8 cellular contexts compared by ENCODE assay signal in genomic region chr2:218659988-218660358, GRCh38. TPM values are rescaled to one million over a fixed set of nuclear protein-coding genes. Genes with fewer than 3 reads are reported as not detected.
DNase-seq lines count a peak whose midpoint lies in the region; ATAC-seq and TF ChIP-seq lines count a peak whose summit lies in the region.

No MANE protein-coding gene starts in this region.

- peaks cover 31% of the 10 kb centered on the region for H3K36me3 ChIP-seq in CD8-positive, alpha-beta memory T cell (ENCODE audit: insufficient read depth, low read length)
- H3K36me3 ChIP-seq in PC-3 (ENCODE audit: low read depth, low read length) (peaks cover 51% of the 10 kb centered on the region), osteoblast (ENCODE audit: insufficient read depth, low read length) (peaks cover 68% of the 10 kb centered on the region)

- H3K9ac ChIP-seq in PC-3 (ENCODE audit: low read length) = peak overlapping the region; percentile 93

- H2AFZ ChIP-seq in PC-3 (ENCODE audit: low read length) (peak overlapping the region; percentile 97), osteoblast (ENCODE audit: low read length) (peak overlapping the region; percentile 92)

- peaks cover 0 to 70% (median 24%) of the 10 kb centered on the region in 3 donors for H3K36me3 Mint-ChIP-seq in CD8-positive, alpha-beta memory T cell

- TSS peak; percentile 81 for BruUV-seq in PC-3 (replicated peaks; lab: Mats Ljungman, UMichigan)

- H3K4me3 Mint-ChIP-seq in CD8-positive, alpha-beta memory T cell = peak overlapping the region; percentile 90 to 98 (median 94)

- no peaks in the 10 kb centered on the region for H4K20me1 ChIP-seq in PC-3 (ENCODE audit: low read length)
- H4K20me1 ChIP-seq in osteoblast (ENCODE audit: insufficient read depth, low read length) = no peaks in the 10 kb centered on the region

- no peaks in the 10 kb centered on the region for H3K9me2 ChIP-seq in PC-3 (replicated peaks; ENCODE audit: low read length)

- H3K9me3 Mint-ChIP-seq in CD8-positive, alpha-beta memory T cell = no peaks in the 10 kb centered on the region

- TF ChIP-seq CTCF in PC-3 (conservative IDR thresholded peaks at IDR 0.05; ENCODE audit: low read depth, low read length) (no peak), epithelial cell of esophagus (IDR thresholded peaks at IDR 0.05; ENCODE audit: insufficient read depth, low read depth, low read length, missing control alignments) (no peak), osteoblast (IDR thresholded peaks at IDR 0.05; ENCODE audit: extremely low read depth, low read depth, low read length) (no peak)

- intact Hi-C loops in PC-3 (cut with micrococcal nuclease) = loop anchor here (1.0 to 2.0 kb wide), 3 partner anchors 12 to 187 kb away; partner anchors contain the start of genes RNF25, STK36 and TTLL4

- H3F3A ChIP-seq in PC-3 (ENCODE audit: low read length, unreplicated experiment) = no peaks in the 10 kb centered on the region

- no peaks in the 10 kb centered on the region for H3K27me3 Mint-ChIP-seq in CD8-positive, alpha-beta memory T cell

- no peaks in the 10 kb centered on the region for H3K9me3 ChIP-seq in CD8-positive, alpha-beta memory T cell (ENCODE audit: low read length)
- no peaks in the 10 kb centered on the region for H3K9me3 ChIP-seq in PC-3 (ENCODE audit: low read length)
- no peaks in the 10 kb centered on the region for H3K9me3 ChIP-seq in osteoblast (ENCODE audit: low read depth, low read length)

- peaks cover 19% of the 10 kb centered on the region for H3K4me1 ChIP-seq in CD8-positive, alpha-beta memory T cell (ENCODE audit: insufficient read depth, low read length)
- H3K4me1 ChIP-seq in PC-3 (ENCODE audit: insufficient read depth, low read length) = peaks cover 20% of the 10 kb centered on the region
- H3K4me1 ChIP-seq in osteoblast (ENCODE audit: insufficient read depth, low read length) = peaks cover 10% of the 10 kb centered on the region

- H3K4me1 Mint-ChIP-seq in CD8-positive, alpha-beta memory T cell = peaks cover 26 to 44% (median 43%) of the 10 kb centered on the region in 3 donors

- peak overlapping the region; percentile 61 to 98 (median 94) for H3K27ac Mint-ChIP-seq in CD8-positive, alpha-beta memory T cell

- POLR2A ChIA-PET in CD8-positive, alpha-beta memory T cell (lab: Charles Lee) = interaction anchor here (0.5 to 3.5 kb wide), 9 partner anchors 11 to 546 kb away, joined by 3 to 39 read pairs (median 5); partner anchors contain the start of genes RNF25, STK36 and TTLL4
- POLR2A ChIA-PET in PC-3 (lab: Charles Lee; ENCODE audit: unreplicated experiment) = interaction anchor here (0.6 to 1.7 kb wide), 6 partner anchors 11 to 64 kb away, joined by 3 to 36 read pairs (median 8); no protein-coding TSS in a partner anchor

- peak overlapping the region; percentile 94 for H3K4me2 ChIP-seq in PC-3 (ENCODE audit: low read length)
- H3K4me2 ChIP-seq in osteoblast (ENCODE audit: insufficient read depth, low read length) = peak overlapping the region; percentile 88

- ATAC-seq in PC-3 (peak; percentile 1; the same call in 1 of the 2 replicates), GM18517 (IDR thresholded peaks at IDR 0.05; ENCODE audit: unreplicated experiment) (no peak), HG03139 (IDR thresholded peaks at IDR 0.05; ENCODE audit: unreplicated experiment) (no peak)

- H3K27me3 ChIP-seq in CD8-positive, alpha-beta memory T cell (ENCODE audit: insufficient read depth, low read length, poor library complexity, severe bottlenecking) = no peaks in the 10 kb centered on the region
- H3K27me3 ChIP-seq in PC-3 (ENCODE audit: low read length) (no peaks in the 10 kb centered on the region), osteoblast (ENCODE audit: insufficient read depth, low read length) (no peaks in the 10 kb centered on the region)

- H3K79me2 ChIP-seq in PC-3 (ENCODE audit: low read length) (peaks cover 62% of the 10 kb centered on the region), osteoblast (ENCODE audit: insufficient read depth, low read length) (peaks cover 42% of the 10 kb centered on the region)

- peak overlapping the region; percentile 88 for H3K4me3 ChIP-seq in CD8-positive, alpha-beta memory T cell (ENCODE audit: low read length)
- H3K4me3 ChIP-seq in PC-3 (ENCODE audit: low read length) = peak overlapping the region; percentile 100
- peak overlapping the region; percentile 94 for H3K4me3 ChIP-seq in epithelial cell of esophagus (ENCODE audit: low read length)
- H3K4me3 ChIP-seq in osteoblast (ENCODE audit: insufficient read depth, low read length) = peak overlapping the region; percentile 82

- CTCF ChIA-PET in CD8-positive, alpha-beta memory T cell (lab: Charles Lee) = interaction anchor here (0.7 to 4.8 kb wide), 9 partner anchors 12 to 303 kb away, joined by 3 to 40 read pairs (median 7); partner anchors contain the start of genes CATIP, RNF25 and STK36
- CTCF ChIA-PET in PC-3 (lab: Charles Lee) = interaction anchor here (0.6 to 2.4 kb wide), 6 partner anchors 13 to 320 kb away, joined by 3 to 20 read pairs (median 4); partner anchors contain the start of gene TTLL4

- peak overlapping the region; percentile 33 for H3K27ac ChIP-seq in CD8-positive, alpha-beta memory T cell (ENCODE audit: low read depth, low read length)
- H3K27ac ChIP-seq in PC-3 (ENCODE audit: low read length) = peak overlapping the region; percentile 15; the same call in 1 of the 2 replicates
- peak overlapping the region; percentile 56 for H3K27ac ChIP-seq in osteoblast (ENCODE audit: low read depth, low read length)

- no peak for DNase-seq in CD8-positive, alpha-beta memory T cell
- DNase-seq in PC-3 (no peak), epithelial cell of esophagus (ENCODE audit: low read depth) (peak; percentile 10), osteoblast (ENCODE audit: insufficient read length, low spot score, missing footprints) (no peak), cortex of kidney (lab: John Stamatoyannopoulos, UW) (no peak), GM19238 (ENCODE audit: insufficient read length, low spot score) (no peak)

RNA-seq across cellular contexts. Expression of gene BCS1L, which starts 0.5 kb away (rescaled TPM):
- 10 to 100 TPM; 91.7 to 93.9 TPM for total RNA-seq in CD8-positive, alpha-beta memory T cell
- polyA plus RNA-seq in CD8-positive, alpha-beta memory T cell = 10.1 TPM
- total RNA-seq in PC-3 (2014; rRNA removed) (41.3 and 48.5 TPM in 2 replicates), osteoblast (16.6 and 21.2 TPM in 2 replicates)

RNA-seq across cellular contexts. Expression of gene ZNF142, which starts 0.6 kb away (rescaled TPM):
- 10 to 100 TPM; 60.4 to 64.0 TPM for total RNA-seq in CD8-positive, alpha-beta memory T cell
- polyA plus RNA-seq in CD8-positive, alpha-beta memory T cell = 19.7 TPM
- total RNA-seq in PC-3 (2014; rRNA removed) = 35.5 and 36.3 TPM in 2 replicates
- total RNA-seq in osteoblast = 14.8 and 16.8 TPM in 2 replicates

RNA-seq across cellular contexts. Expression of gene RNF25, which starts 11.8 kb away (rescaled TPM):
- 10 to 100 TPM; 29.0 to 36.8 TPM for total RNA-seq in CD8-positive, alpha-beta memory T cell
- polyA plus RNA-seq in CD8-positive, alpha-beta memory T cell = 14.4 TPM
- total RNA-seq in PC-3 (2014; rRNA removed) = 35.1 and 42.4 TPM in 2 replicates
- 32.4 and 41.6 TPM in 2 replicates for total RNA-seq in osteoblast

RNA-seq across cellular contexts. Expression of gene STK36, which starts 11.9 kb away (rescaled TPM):
- 10 to 100 TPM; 19.9 to 21.4 TPM for total RNA-seq in CD8-positive, alpha-beta memory T cell
- polyA plus RNA-seq in CD8-positive, alpha-beta memory T cell = 3.9 TPM
- 32.9 and 48.2 TPM in 2 replicates for total RNA-seq in PC-3 (2014; rRNA removed)
- 25.7 and 30.6 TPM in 2 replicates for total RNA-seq in osteoblast

RNA-seq across cellular contexts. Expression of gene TTLL4, which starts 50.7 kb away (rescaled TPM):
- 10 to 100 TPM; 42.0 to 44.2 TPM for total RNA-seq in CD8-positive, alpha-beta memory T cell
- 7.1 TPM for polyA plus RNA-seq in CD8-positive, alpha-beta memory T cell
- total RNA-seq in PC-3 (2014; rRNA removed) (21.0 and 32.9 TPM in 2 replicates), osteoblast (13.0 and 15.6 TPM in 2 replicates)
